Comparison of ENCODE assay signal across 8 cellular contexts in the genomic region with DNA sequence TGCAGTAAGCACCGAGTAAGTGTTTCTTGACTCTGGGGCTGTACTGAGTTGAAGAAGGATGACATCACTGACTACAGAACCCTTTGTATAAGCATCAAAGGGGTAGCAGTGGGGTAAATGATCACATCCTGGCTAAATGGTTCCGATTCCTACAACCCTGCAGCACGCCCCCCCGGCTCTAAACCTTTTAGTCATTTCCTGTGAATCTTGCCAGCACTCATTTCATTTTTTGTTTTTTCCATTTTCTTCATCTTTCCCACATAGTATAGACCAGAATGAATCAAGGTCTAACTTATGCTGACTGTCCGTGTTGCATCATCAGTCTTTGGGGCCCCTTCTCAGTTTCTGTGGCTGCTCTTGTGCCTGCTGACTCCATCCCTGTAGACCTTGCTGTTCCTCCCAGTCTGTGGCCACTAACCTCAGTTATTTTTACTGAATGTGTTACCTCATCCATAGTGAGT.
DNase-seq lines count a peak whose midpoint lies in the region; ATAC-seq and TF ChIP-seq lines count a peak whose summit lies in the region.

No MANE protein-coding gene starts in this region.

- H3K36me3 ChIP-seq in PC-3 (ENCODE audit: low read depth, low read length): no peaks in the 10 kb centered on the region

- H3K4me3 ChIP-seq in AG10803 (ENCODE audit: low read length) (no peak overlapping the region), PC-3 (ENCODE audit: low read length) (no peak overlapping the region)

- H3K79me2 ChIP-seq in PC-3 (ENCODE audit: low read length): no peaks in the 10 kb centered on the region

- ATAC-seq in PC-3 (peak; percentile 68), HG03469 (IDR thresholded peaks at IDR 0.05; ENCODE audit: unreplicated experiment) (no peak), GM18870 (IDR thresholded peaks at IDR 0.05; ENCODE audit: unreplicated experiment) (no peak)
- ATAC-seq in naive thymus-derived CD8-positive, alpha-beta T cell: peak; percentile 96 to 99

- no peaks in the 10 kb centered on the region for H3F3A ChIP-seq in PC-3 (ENCODE audit: low read length, unreplicated experiment)

- H3K4me1 ChIP-seq in PC-3 (ENCODE audit: insufficient read depth, low read length): peaks cover 10% of the 10 kb centered on the region; the same call in 1 of the 2 replicates

- H4K20me1 ChIP-seq in PC-3 (ENCODE audit: low read length): no peaks in the 10 kb centered on the region

- peaks cover 0 to 2% (median 0%) of the 10 kb centered on the region in 4 donors for H3K4me1 Mint-ChIP-seq in naive thymus-derived CD8-positive, alpha-beta T cell

- H2AFZ ChIP-seq in PC-3 (ENCODE audit: low read length): no peak overlapping the region

- no peak overlapping the region for H3K4me2 ChIP-seq in PC-3 (ENCODE audit: low read length)

- H3K27me3 ChIP-seq in PC-3 (ENCODE audit: low read length): no peaks in the 10 kb centered on the region

- intact Hi-C loops in PC-3 (cut with micrococcal nuclease): no loop called here

- POLR2A ChIA-PET in PC-3 (lab: Charles Lee; ENCODE audit: unreplicated experiment): no interaction called here
- POLR2A ChIA-PET in naive thymus-derived CD8-positive, alpha-beta T cell (lab: Charles Lee): interaction anchor here (1.1 kb wide), 1 partner anchor 1052 kb away, joined by 3 read pairs; no protein-coding TSS in a partner anchor

- no peak for TF ChIP-seq CTCF in AG10803 (conservative IDR thresholded peaks at IDR 0.05; ENCODE audit: low read length)
- no peak for TF ChIP-seq CTCF in PC-3 (conservative IDR thresholded peaks at IDR 0.05; ENCODE audit: low read depth, low read length)

- DNase-seq in AG10803 (ENCODE audit: low read depth) (peak; percentile 90), PC-3 (peak; percentile 45), NCI-H1092 (lab: John Stamatoyannopoulos, UW) (no peak), putamen (ENCODE audit: low spot score) (no peak)
- DNase-seq in activated naive CD4-positive, alpha-beta T cell treated with Interleukin-2 at 50 U/mL for 16 hours: peak; percentile 76
- DNase-seq in naive thymus-derived CD8-positive, alpha-beta T cell: peak; percentile 7 to 77 (median 46)

- no peaks in the 10 kb centered on the region for H3K27me3 Mint-ChIP-seq in naive thymus-derived CD8-positive, alpha-beta T cell

- H3K9me3 ChIP-seq in PC-3 (ENCODE audit: low read length): no peaks in the 10 kb centered on the region

- no peaks in the 10 kb centered on the region for H3K9me3 Mint-ChIP-seq in naive thymus-derived CD8-positive, alpha-beta T cell

- H3K36me3 Mint-ChIP-seq in naive thymus-derived CD8-positive, alpha-beta T cell: peaks cover 0 to 2% (median 0%) of the 10 kb centered on the region in 3 donors

- H3K27ac ChIP-seq in PC-3 (ENCODE audit: low read length): no peak overlapping the region

- CTCF ChIA-PET in PC-3 (lab: Charles Lee): no interaction called here

- no TSS peak for BruUV-seq in PC-3 (replicated peaks; lab: Mats Ljungman, UMichigan)

- H3K4me3 Mint-ChIP-seq in naive thymus-derived CD8-positive, alpha-beta T cell: no peak overlapping the region

- no peaks in the 10 kb centered on the region for H3K9me2 ChIP-seq in PC-3 (replicated peaks; ENCODE audit: low read length)

- no peak overlapping the region for H3K27ac Mint-ChIP-seq in naive thymus-derived CD8-positive, alpha-beta T cell

- no peak overlapping the region for H3K9ac ChIP-seq in PC-3 (ENCODE audit: low read length)

Comparison
In these comparisons a context has a peak if more than half of its experiments do, and no peak if none do; other contexts are left out.
1. DNase-seq: peak in AG10803 (single experiment), PC-3 (single experiment), activated naive CD4-positive, alpha-beta T cell treated with Interleukin-2 at 50 U/mL for 16 hours (single experiment) and naive thymus-derived CD8-positive, alpha-beta T cell (10 of 10); none in NCI-H1092 (single experiment) and putamen (single experiment).
2. ATAC-seq: peak in PC-3 (single experiment) and naive thymus-derived CD8-positive, alpha-beta T cell (2 of 2); none in HG03469 (single experiment) and GM18870 (single experiment).